ENCODE assay signal across 1 cellular context in the genomic region with DNA sequence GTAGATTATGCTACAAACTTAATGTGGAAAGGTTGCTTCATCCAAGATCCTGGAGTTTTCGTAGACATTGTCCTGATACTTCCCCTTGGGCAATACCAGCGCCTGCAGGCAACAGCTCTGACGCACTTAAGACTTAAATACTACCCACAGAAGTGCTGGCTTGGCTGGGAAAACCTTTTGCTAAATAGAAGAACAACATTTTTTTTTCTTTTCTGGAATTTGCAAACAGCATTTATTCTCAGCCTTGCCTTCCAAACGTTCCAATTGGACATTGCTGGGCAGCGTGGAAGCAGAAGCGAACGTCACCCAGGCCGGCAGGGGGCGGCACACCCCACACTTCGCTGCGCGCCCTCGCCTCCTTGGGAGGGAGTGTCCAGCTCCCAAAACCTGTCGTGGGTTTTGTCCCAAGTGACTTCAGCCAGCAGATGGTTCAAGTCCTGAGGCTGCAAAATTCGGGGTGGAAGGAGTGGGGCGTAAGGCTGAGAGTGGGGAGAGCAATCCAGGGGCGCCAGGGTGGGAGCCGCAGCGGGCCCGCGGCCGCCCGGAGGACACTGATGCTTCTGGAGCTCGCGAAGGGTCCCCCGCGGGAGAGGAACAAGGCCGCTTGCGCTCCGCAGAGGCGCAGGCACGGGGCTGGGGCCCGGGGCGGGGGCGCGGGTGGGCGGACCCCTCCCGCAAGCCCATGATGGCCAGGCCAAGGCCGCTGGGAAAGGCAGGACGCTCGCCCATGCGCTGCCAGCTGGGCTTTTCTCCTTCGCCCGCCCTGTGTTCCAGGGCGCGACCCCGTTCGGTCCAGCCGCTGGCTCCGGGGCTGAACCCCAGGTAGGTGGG.
TF ChIP-seq lines count a peak whose summit lies in the region.

No MANE protein-coding gene starts in this region.

TF ChIP-seq in GM12878, 131 proteins besides CTCF, POLR2A, EP300 and RAD21 (continued from another document):
- TF ChIP-seq, protein P1, sequence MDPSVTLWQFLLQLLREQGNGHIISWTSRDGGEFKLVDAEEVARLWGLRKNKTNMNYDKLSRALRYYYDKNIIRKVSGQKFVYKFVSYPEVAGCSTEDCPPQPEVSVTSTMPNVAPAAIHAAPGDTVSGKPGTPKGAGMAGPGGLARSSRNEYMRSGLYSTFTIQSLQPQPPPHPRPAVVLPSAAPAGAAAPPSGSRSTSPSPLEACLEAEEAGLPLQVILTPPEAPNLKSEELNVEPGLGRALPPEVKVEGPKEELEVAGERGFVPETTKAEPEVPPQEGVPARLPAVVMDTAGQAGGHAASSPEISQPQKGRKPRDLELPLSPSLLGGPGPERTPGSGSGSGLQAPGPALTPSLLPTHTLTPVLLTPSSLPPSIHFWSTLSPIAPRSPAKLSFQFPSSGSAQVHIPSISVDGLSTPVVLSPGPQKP (IDR thresholded peaks at IDR 0.05; ENCODE audit: low read depth, low read length): no peak
- TF ChIP-seq YY1 (IDR thresholded peaks at IDR 0.05; ENCODE audit: low read depth, low read length) (peak; percentile 57; the same call in 1 of the 2 replicates), WRNIP1 (IDR thresholded peaks at IDR 0.05; ENCODE audit: borderline replicate concordance, low read depth, low read length) (no peak), SMC3 (IDR thresholded peaks at IDR 0.05; ENCODE audit: borderline replicate concordance, low read length) (peak; percentile 91), JUND (IDR thresholded peaks at IDR 0.05; ENCODE audit: low read depth, low read length) (no peak), CBX5 (IDR thresholded peaks at IDR 0.05; ENCODE audit: low read depth) (no peak), DPF2 (IDR thresholded peaks at IDR 0.05) (no peak), LARP7 (IDR thresholded peaks at IDR 0.05) (0 out of 2 replicates have a peak, but pooled peaks have one; percentile 52), RCOR1 (conservative IDR thresholded peaks at IDR 0.05; ENCODE audit: low read depth, low read length) (0 out of 2 replicates have a peak, but pooled peaks have one; percentile 51), BCLAF1 (IDR thresholded peaks at IDR 0.05) (no peak)
